In genomic region chr12:66714709-66715108, GRCh38 we compare ENCODE assay signal across 25 cellular contexts.
DNase-seq lines count a peak whose midpoint lies in the region; ATAC-seq, FAIRE-seq and TF ChIP-seq lines count a peak whose summit lies in the region.
"Had no signal": no experiment of that assay in that cellular context is flagged by ENCODE, and none has a peak within 500 bp of the region (broad histone marks: within the 10 kb centered on the region; RNA-seq: fewer than 3 reads in every experiment).

No MANE protein-coding gene starts in this region.

- H3K9me2 ChIP-seq in MM.1S (replicated peaks; ENCODE audit: insufficient read depth, low read length) = no peaks in the 10 kb centered on the region

- peak overlapping the region; percentile 2 for H3K27ac Mint-ChIP-seq in stimulated activated naive CD8-positive, alpha-beta T cell treated with anti-CD3 and anti-CD28 coated beads, Interleukin-15, Interleukin-2, amounts not matched to agents 100 ng/mL and 50 ng/mL, for 24 hours
- peak overlapping the region; percentile 7 for H3K27ac Mint-ChIP-seq in activated naive CD8-positive, alpha-beta T cell treated with anti-CD3 and anti-CD28 coated beads, Interleukin-2, amount 50 U/mL, for 24 hours
- no peak overlapping the region for H3K27ac Mint-ChIP-seq in stimulated activated naive CD8-positive, alpha-beta T cell treated with anti-CD3 and anti-CD28 coated beads, Interleukin-15, amount 100 ng/mL, for 72 hours

- peak overlapping the region; percentile 58 for H3K4me2 ChIP-seq in MM.1S (ENCODE audit: low read depth, low read length)

- no peaks in the 10 kb centered on the region for H3K27me3 ChIP-seq in MM.1S (replicated peaks; ENCODE audit: insufficient read depth, low read length)
- H3K27me3 ChIP-seq: neutrophil, upper lobe of left lung had no signal

- H3K79me2 ChIP-seq in MM.1S (ENCODE audit: low read length) = no peaks in the 10 kb centered on the region

- H3K36me3 ChIP-seq in MM.1S (replicated peaks; ENCODE audit: insufficient read depth, low read length) = no peaks in the 10 kb centered on the region
- H3K36me3 ChIP-seq: neutrophil, prostate gland, upper lobe of left lung had no signal

- H3K4me1 Mint-ChIP-seq in stimulated activated naive CD8-positive, alpha-beta T cell treated with anti-CD3 and anti-CD28 coated beads, Interleukin-15, Interleukin-2, amounts not matched to agents 100 ng/mL and 50 ng/mL, for 24 hours (ENCODE audit: low read depth) = peaks cover 38% of the 10 kb centered on the region
- peaks cover 42% of the 10 kb centered on the region for H3K4me1 Mint-ChIP-seq in activated naive CD8-positive, alpha-beta T cell treated with anti-CD3 and anti-CD28 coated beads, Interleukin-2, amount 50 U/mL, for 24 hours
- peaks cover 39% of the 10 kb centered on the region for H3K4me1 Mint-ChIP-seq in stimulated activated naive CD8-positive, alpha-beta T cell treated with anti-CD3 and anti-CD28 coated beads, Interleukin-15, amount 100 ng/mL, for 72 hours

- no peak overlapping the region for H3K27ac ChIP-seq in MM.1S (ENCODE audit: low read length)
- H3K27ac ChIP-seq: epithelial cell of prostate, GM23248, neutrophil, prostate gland, upper lobe of left lung had no signal

- peaks cover 4% of the 10 kb centered on the region for H3K36me3 Mint-ChIP-seq in stimulated activated naive CD8-positive, alpha-beta T cell treated with anti-CD3 and anti-CD28 coated beads, Interleukin-15, Interleukin-2, amounts not matched to agents 100 ng/mL and 50 ng/mL, for 24 hours (ENCODE audit: low read depth)
- peaks cover 4% of the 10 kb centered on the region for H3K36me3 Mint-ChIP-seq in activated naive CD8-positive, alpha-beta T cell treated with anti-CD3 and anti-CD28 coated beads, Interleukin-2, amount 50 U/mL, for 24 hours (ENCODE audit: low read depth)

- H2AFZ ChIP-seq in MM.1S (ENCODE audit: low read length) = no peak overlapping the region
- H2AFZ ChIP-seq: GM23248 had no signal

- no peak for ATAC-seq in stimulated activated naive CD8-positive, alpha-beta T cell treated with anti-CD3 and anti-CD28 coated beads, Interleukin-15, Interleukin-2, amounts not matched to agents 100 U/mL and 50 U/mL, for 24 hours
- ATAC-seq in activated naive CD8-positive, alpha-beta T cell treated with anti-CD3 and anti-CD28 coated beads, Interleukin-2, amount 50 U/mL, for 24 hours = no peak
- no peak for ATAC-seq in stimulated activated naive CD8-positive, alpha-beta T cell treated with anti-CD3 and anti-CD28 coated beads, Interleukin-15, amount 100 ng/mL, for 72 hours
- ATAC-seq: PC-3 had no signal

- peaks cover 6% of the 10 kb centered on the region; the same call in 1 of the 2 replicates for H3F3A ChIP-seq in MM.1S (ENCODE audit: insufficient read depth, low read length)

- H3K9me3 ChIP-seq in MM.1S (replicated peaks; ENCODE audit: insufficient read depth, low read length) = no peaks in the 10 kb centered on the region
- H3K9me3 ChIP-seq: neutrophil, prostate gland, upper lobe of left lung had no signal

- H3K27me3 Mint-ChIP-seq in stimulated activated naive CD8-positive, alpha-beta T cell treated with anti-CD3 and anti-CD28 coated beads, Interleukin-15, Interleukin-2, amounts not matched to agents 100 ng/mL and 50 ng/mL, for 24 hours = no peaks in the 10 kb centered on the region
- H3K27me3 Mint-ChIP-seq in activated naive CD8-positive, alpha-beta T cell treated with anti-CD3 and anti-CD28 coated beads, Interleukin-2, amount 50 U/mL, for 24 hours = no peaks in the 10 kb centered on the region
- no peaks in the 10 kb centered on the region for H3K27me3 Mint-ChIP-seq in stimulated activated naive CD8-positive, alpha-beta T cell treated with anti-CD3 and anti-CD28 coated beads, Interleukin-15, amount 100 ng/mL, for 72 hours

- peak overlapping the region; percentile 52; the same call in 1 of the 2 replicates for H3K4me3 ChIP-seq in MM.1S (ENCODE audit: low read length)
- H3K4me3 ChIP-seq: GM23248, lung, prostate gland had no signal

- FAIRE-seq in H54 (lab: Jason Lieb, UNC) = no peak
- FAIRE-seq: G401.6, GM18507 had no signal

- no peak overlapping the region for H3K9ac ChIP-seq in MM.1S (ENCODE audit: low read length)
- H3K9ac ChIP-seq: GM23248 had no signal

- H4K20me1 ChIP-seq in MM.1S (ENCODE audit: insufficient read depth, low read length) = no peaks in the 10 kb centered on the region

- peaks cover 6% of the 10 kb centered on the region for H3K9me3 Mint-ChIP-seq in stimulated activated naive CD8-positive, alpha-beta T cell treated with anti-CD3 and anti-CD28 coated beads, Interleukin-15, Interleukin-2, amounts not matched to agents 100 ng/mL and 50 ng/mL, for 24 hours
- peaks cover 6% of the 10 kb centered on the region for H3K9me3 Mint-ChIP-seq in activated naive CD8-positive, alpha-beta T cell treated with anti-CD3 and anti-CD28 coated beads, Interleukin-2, amount 50 U/mL, for 24 hours
- H3K9me3 Mint-ChIP-seq in stimulated activated naive CD8-positive, alpha-beta T cell treated with anti-CD3 and anti-CD28 coated beads, Interleukin-15, amount 100 ng/mL, for 72 hours = peaks cover 6 to 8% of the 10 kb centered on the region in 2 donors

- DNase-seq in stimulated activated naive CD8-positive, alpha-beta T cell treated with anti-CD3 and anti-CD28 coated beads, Interleukin-15, Interleukin-2, amounts not matched to agents 100 U/mL and 50 U/mL, for 24 hours = no peak
- DNase-seq in MM.1S (no peak), OCI-M1 (lab: John Stamatoyannopoulos, UW) (no peak), NCI-H1417 treated with DMSO at 0.1 percent for 48 hours (lab: John Stamatoyannopoulos, UW) (no peak), H54 (ENCODE audit: insufficient read length, low spot score) (no peak)
- DNase-seq in activated naive CD8-positive, alpha-beta T cell treated with anti-CD3 and anti-CD28 coated beads, Interleukin-2, amount 50 U/mL, for 24 hours = no peak
- DNase-seq in stimulated activated naive CD8-positive, alpha-beta T cell treated with anti-CD3 and anti-CD28 coated beads, Interleukin-15, amount 100 ng/mL, for 72 hours = no peak
- DNase-seq: activated CD4-positive, alpha-beta T cell treated with anti-CD3 and anti-CD28 coated beads for 4 hours; DMS53; GM23248; head of caudate nucleus; NCI-H1436; NCI-H2107; NCI-H446; PC-3; Right ventricle myocardium superior; stimulated activated CD4-positive, alpha-beta T cell treated with anti-CD3 and anti-CD28 coated beads, Interleukin-15, amount 100 ng/mL, for 24 hours; upper lobe of left lung had no signal

- no peak for TF ChIP-seq CTCF in MM.1S (IDR thresholded peaks at IDR 0.05; ENCODE audit: low read length)

- peak overlapping the region; percentile 61 for H3K4me3 Mint-ChIP-seq in stimulated activated naive CD8-positive, alpha-beta T cell treated with anti-CD3 and anti-CD28 coated beads, Interleukin-15, Interleukin-2, amounts not matched to agents 100 ng/mL and 50 ng/mL, for 24 hours
- H3K4me3 Mint-ChIP-seq in activated naive CD8-positive, alpha-beta T cell treated with anti-CD3 and anti-CD28 coated beads, Interleukin-2, amount 50 U/mL, for 24 hours = peak overlapping the region; percentile 47
- peak overlapping the region; percentile 38 to 46 for H3K4me3 Mint-ChIP-seq in stimulated activated naive CD8-positive, alpha-beta T cell treated with anti-CD3 and anti-CD28 coated beads, Interleukin-15, amount 100 ng/mL, for 72 hours

- H3K4me1 ChIP-seq in MM.1S (ENCODE audit: low read length) = peaks cover 23% of the 10 kb centered on the region
- H3K4me1 ChIP-seq: prostate gland, upper lobe of left lung had no signal

- TF ChIP-seq POLR2A in H54 (IDR thresholded peaks at IDR 0.05; ENCODE audit: low read depth, low read length) = no peak

Comparison
In these comparisons a context has a peak if more than half of its experiments do, and no peak if none do; other contexts are left out.
1. H3K27ac Mint-ChIP-seq: peak in stimulated activated naive CD8-positive, alpha-beta T cell treated with anti-CD3 and anti-CD28 coated beads, Interleukin-15, Interleukin-2, amounts not matched to agents 100 ng/mL and 50 ng/mL, for 24 hours (single experiment) and activated naive CD8-positive, alpha-beta T cell treated with anti-CD3 and anti-CD28 coated beads, Interleukin-2, amount 50 U/mL, for 24 hours (single experiment); none in stimulated activated naive CD8-positive, alpha-beta T cell treated with anti-CD3 and anti-CD28 coated beads, Interleukin-15, amount 100 ng/mL, for 72 hours (0 of 2).
2. Peak in every context shown above with its lines, with median percentiles within 50 percentile points of each other: H3K4me3 Mint-ChIP-seq.